In genomic region chr2:190864375-190864774, GRCh38 we compare ENCODE assay signal across 20 cellular contexts. TPM values are rescaled to one million over a fixed set of nuclear protein-coding genes. Genes with fewer than 3 reads are reported as not detected.
DNase-seq lines count a peak whose midpoint lies in the region; ATAC-seq and TF ChIP-seq lines count a peak whose summit lies in the region.
"Had no signal": no experiment of that assay in that cellular context is flagged by ENCODE, and none has a peak within 500 bp of the region (broad histone marks: within the 10 kb centered on the region; RNA-seq: fewer than 3 reads in every experiment).

No MANE protein-coding gene starts in this region.

- H4K20me1 ChIP-seq in OCI-LY7 (ENCODE audit: insufficient read depth, low read length), result no peaks in the 10 kb centered on the region
- H4K20me1 ChIP-seq: BLaER1 had no signal

- POLR2A ChIA-PET in naive thymus-derived CD4-positive, alpha-beta T cell (lab: Charles Lee), result interaction anchor here (1.4 to 6.1 kb wide), 3 partner anchors 11 to 17 kb away, joined by 4 to 57 read pairs (median 7); partner anchors contain the start of gene GLS
- POLR2A ChIA-PET in OCI-LY7 (lab: Charles Lee), result no interaction called here

- no peak for ATAC-seq in naive thymus-derived CD4-positive, alpha-beta T cell
- no peak for ATAC-seq in GM18909 (IDR thresholded peaks at IDR 0.05; ENCODE audit: poor library complexity, unreplicated experiment)
- ATAC-seq: activated CD4-positive, CD25-positive, alpha-beta regulatory T cell treated with anti-CD3 and anti-CD28 coated beads, Interleukin-2, amount 50 U/mL, for 24 hours; activated naive CD4-positive, alpha-beta T cell treated with anti-CD3 and anti-CD28 coated beads, Interleukin-2, amount 50 U/mL, for 72 hours; PC-3; stimulated activated effector memory CD8-positive, alpha-beta T cell treated with anti-CD3 and anti-CD28 coated beads, Interleukin-12 subunit alpha, Interleukin-12 subunit beta, amount 100 ng/mL, for 72 hours had no signal

- no peaks in the 10 kb centered on the region for H3K36me3 ChIP-seq in naive thymus-derived CD4-positive, alpha-beta T cell (ENCODE audit: control insufficient read depth in 2 of 3, insufficient read depth in 3 of 3, low read length in 3 of 3)
- no peaks in the 10 kb centered on the region for H3K36me3 ChIP-seq in OCI-LY7 (ENCODE audit: insufficient read depth, low read length)
- H3K36me3 ChIP-seq: BLaER1, cardiac muscle cell, left ventricle myocardium inferior, thyroid gland had no signal

- H3K27me3 ChIP-seq in naive thymus-derived CD4-positive, alpha-beta T cell (ENCODE audit: control insufficient read depth in 2 of 2, insufficient read depth in 2 of 2, low read length in 2 of 2), result no peaks in the 10 kb centered on the region
- H3K27me3 ChIP-seq: BLaER1, cardiac muscle cell, dorsolateral prefrontal cortex, thyroid gland had no signal

- no peaks in the 10 kb centered on the region for H3K79me2 ChIP-seq in OCI-LY7 (ENCODE audit: insufficient read depth, low read depth, low read length)

- no peaks in the 10 kb centered on the region for H3K9me2 ChIP-seq in OCI-LY7 (ENCODE audit: insufficient read depth, low read length)

- peaks cover 0 to 13% of the 10 kb centered on the region in 2 donors for H3K4me1 ChIP-seq in naive thymus-derived CD4-positive, alpha-beta T cell (ENCODE audit: control insufficient read depth in 2 of 2, insufficient read depth in 2 of 2, low read length in 2 of 2)
- H3K4me1 ChIP-seq in OCI-LY7 (ENCODE audit: insufficient read depth, low read length, poor library complexity, severe bottlenecking), result no peaks in the 10 kb centered on the region
- H3K4me1 ChIP-seq: BLaER1 had no signal

- TF ChIP-seq CTCF in HFFc6 (IDR thresholded peaks at IDR 0.05) (no peak), coronary artery (IDR thresholded peaks at IDR 0.05) (no peak), OCI-LY7 (conservative IDR thresholded peaks at IDR 0.05; ENCODE audit: low read length) (no peak)

- BruUV-seq in OCI-LY7 (replicated peaks; lab: Mats Ljungman, UMichigan), result no TSS peak

- H2AFZ ChIP-seq in OCI-LY7 (ENCODE audit: low read length), result no peak overlapping the region

- CTCF ChIA-PET in naive thymus-derived CD4-positive, alpha-beta T cell (lab: Charles Lee), result interaction anchor here (1.3 to 1.4 kb wide), 2 partner anchors 14 to 126 kb away, joined by 3 to 4 read pairs; no protein-coding TSS in a partner anchor
- CTCF ChIA-PET in OCI-LY7 (lab: Charles Lee; ENCODE audit: unreplicated experiment), result no interaction called here

- H3K9me3 Mint-ChIP-seq in HFFc6, result no peaks in the 10 kb centered on the region
- H3K9me3 Mint-ChIP-seq in naive thymus-derived CD4-positive, alpha-beta T cell, result peaks cover 0 to 10% (median 0%) of the 10 kb centered on the region in 11 donors

- H3K27ac ChIP-seq in coronary artery (peak overlapping the region; percentile 67 to 85), OCI-LY7 (ENCODE audit: low read depth, low read length, poor library complexity, severe bottlenecking) (no peak overlapping the region)
- no peak overlapping the region for H3K27ac ChIP-seq in naive thymus-derived CD4-positive, alpha-beta T cell (ENCODE audit: low read depth, low read length)
- H3K27ac ChIP-seq: BLaER1, cardiac muscle cell, dorsolateral prefrontal cortex, epithelial cell of prostate, left ventricle myocardium inferior had no signal

- H3K4me3 ChIP-seq in coronary artery (no peak overlapping the region), OCI-LY7 (ENCODE audit: low read depth, low read length, poor library complexity, severe bottlenecking) (no peak overlapping the region)
- H3K4me3 ChIP-seq in naive thymus-derived CD4-positive, alpha-beta T cell (ENCODE audit: low read length), result no peak overlapping the region
- H3K4me3 ChIP-seq: BLaER1, cardiac muscle cell, dorsolateral prefrontal cortex, left ventricle myocardium inferior, thyroid gland had no signal

- peaks cover 0 to 4% (median 0%) of the 10 kb centered on the region in 3 experiments for H3K9me3 ChIP-seq in naive thymus-derived CD4-positive, alpha-beta T cell (ENCODE audit: control insufficient read depth in 2 of 3, low read length in 3 of 3)
- no peaks in the 10 kb centered on the region for H3K9me3 ChIP-seq in OCI-LY7 (ENCODE audit: low read length)
- H3K9me3 ChIP-seq: BLaER1, thyroid gland had no signal

- DNase-seq in HFFc6 (peak; percentile 52), coronary artery (ENCODE audit: low spot score) (no peak), OCI-LY7 (ENCODE audit: low spot score) (no peak), NCI-H1105 treated with DMSO at 0.1 percent for 48 hours (lab: John Stamatoyannopoulos, UW) (no peak)
- no peak for DNase-seq in naive thymus-derived CD4-positive, alpha-beta T cell
- DNase-seq in activated CD4-positive, alpha-beta T cell treated with anti-CD3 and anti-CD28 coated beads for 48 hours, result no peak
- DNase-seq: dorsolateral prefrontal cortex, H7, left ventricle myocardium inferior, PC-3, SIG-M5 had no signal

- intact Hi-C loops in naive thymus-derived CD4-positive, alpha-beta T cell (cut with micrococcal nuclease), result no loop called here
- intact Hi-C loops in OCI-LY7 (cut with micrococcal nuclease; ENCODE audit: unreplicated experiment), result no loop called here

- no peak overlapping the region for H3K4me2 ChIP-seq in OCI-LY7 (ENCODE audit: low read length)
- H3K4me2 ChIP-seq: BLaER1 had no signal

- no peaks in the 10 kb centered on the region for H3K36me3 Mint-ChIP-seq in HFFc6 (ENCODE audit: low read depth)
- peaks cover 0 to 29% (median 12%) of the 10 kb centered on the region in 5 donors for H3K36me3 Mint-ChIP-seq in naive thymus-derived CD4-positive, alpha-beta T cell
- H3K36me3 Mint-ChIP-seq: stimulated activated effector memory CD8-positive, alpha-beta T cell treated with anti-CD3 and anti-CD28 coated beads, Interleukin-12 subunit alpha, Interleukin-12 subunit beta, amount 100 ng/mL, for 72 hours had no signal

- H3K4me1 Mint-ChIP-seq in HFFc6 (ENCODE audit: low read depth), result peaks cover 88% of the 10 kb centered on the region
- peaks cover 4 to 38% (median 27%) of the 10 kb centered on the region in 7 donors for H3K4me1 Mint-ChIP-seq in naive thymus-derived CD4-positive, alpha-beta T cell

- H3K27ac Mint-ChIP-seq in HFFc6, result peak overlapping the region; percentile 80
- H3K27ac Mint-ChIP-seq in naive thymus-derived CD4-positive, alpha-beta T cell, result peak overlapping the region in 5 of 9 donors; percentile 23 to 72 (median 57)
- H3K27ac Mint-ChIP-seq: activated naive CD4-positive, alpha-beta T cell treated with anti-CD3 and anti-CD28 coated beads, Interleukin-2, amount 50 U/mL, for 72 hours; IgD-negative memory B cell; stimulated activated effector memory CD8-positive, alpha-beta T cell treated with anti-CD3 and anti-CD28 coated beads, Interleukin-12 subunit alpha, Interleukin-12 subunit beta, amount 100 ng/mL, for 72 hours had no signal

- peaks cover 3% of the 10 kb centered on the region; the same call in 1 of the 2 replicates for H3K27me3 Mint-ChIP-seq in HFFc6 (ENCODE audit: insufficient read depth)
- peaks cover 0 to 4% (median 0%) of the 10 kb centered on the region in 5 donors for H3K27me3 Mint-ChIP-seq in naive thymus-derived CD4-positive, alpha-beta T cell
- H3K27me3 Mint-ChIP-seq: IgD-negative memory B cell had no signal

- H3K4me3 Mint-ChIP-seq in HFFc6, result no peak overlapping the region
- H3K4me3 Mint-ChIP-seq in naive thymus-derived CD4-positive, alpha-beta T cell, result peak overlapping the region in 1 of 10 donors; percentile 48
- H3K4me3 Mint-ChIP-seq: IgD-negative memory B cell; stimulated activated effector memory CD8-positive, alpha-beta T cell treated with anti-CD3 and anti-CD28 coated beads, Interleukin-12 subunit alpha, Interleukin-12 subunit beta, amount 100 ng/mL, for 72 hours had no signal

RNA-seq across cellular contexts. Expression of gene GLS, which starts 16.2 kb away (rescaled TPM):
- total RNA-seq in HFFc6 (2021; fragmentation: NEBNext Ultra II Directional; extraction: Animal tissue kit (Norgen Biotek cat#: 25700)), result 100 to 1,000 TPM; 191 to 431 (median 201) TPM
- 100 to 1,000 TPM; 167 to 234 (median 202) TPM for total RNA-seq in naive thymus-derived CD4-positive, alpha-beta T cell
- 10 to 100 TPM; 34.6 to 47.9 TPM for polyA plus RNA-seq in naive thymus-derived CD4-positive, alpha-beta T cell
- total RNA-seq in OCI-LY7 (2014; rRNA removed; shearing (Covaris generic)), result 82.0 and 102 TPM in 2 replicates
- total RNA-seq in OCI-LY7 (2022), result 93.1 and 103 TPM in 2 replicates

Comparison
In these comparisons a context has a peak if more than half of its experiments do, and no peak if none do; other contexts are left out.
1. H3K27ac ChIP-seq: peak in coronary artery (2 of 2); none in naive thymus-derived CD4-positive, alpha-beta T cell (single experiment) and OCI-LY7 (single experiment).